Comparison of ENCODE assay signal across 8 cellular contexts in genomic region chr19:47512948-47513319, GRCh38. TPM values are rescaled to one million over a fixed set of nuclear protein-coding genes. Genes with fewer than 3 reads are reported as not detected.
DNase-seq lines count a peak whose midpoint lies in the region; TF ChIP-seq lines count a peak whose summit lies in the region.

No MANE protein-coding gene starts in this region.

- H4K20me1 ChIP-seq in BLaER1 = peaks cover 73% of the 10 kb centered on the region
- peaks cover 12% of the 10 kb centered on the region; the same call in 1 of the 2 replicates for H4K20me1 ChIP-seq in MM.1S (ENCODE audit: insufficient read depth, low read length)
- H4K20me1 ChIP-seq in neural cell (ENCODE audit: insufficient read depth) = no peaks in the 10 kb centered on the region

- peaks cover 60% of the 10 kb centered on the region for H3K36me3 Mint-ChIP-seq in dendritic cell treated with granulocyte-macrophage colony-stimulating factor and Interleukin-4, amounts not matched to agents 40 ng/mL and 50 ng/mL, for 4 days (ENCODE audit: low read depth)

- peaks cover 68% of the 10 kb centered on the region for H3K79me2 ChIP-seq in MM.1S (ENCODE audit: low read length)
- peaks cover 38% of the 10 kb centered on the region for H3K79me2 ChIP-seq in neural cell (replicated peaks; ENCODE audit: insufficient read depth, low read length)

- H3K27ac Mint-ChIP-seq in dendritic cell treated with granulocyte-macrophage colony-stimulating factor and Interleukin-4, amounts not matched to agents 40 ng/mL and 50 ng/mL, for 4 days = peak overlapping the region; percentile 100

- H3F3A ChIP-seq in MM.1S (ENCODE audit: insufficient read depth, low read length) = peaks cover 7% of the 10 kb centered on the region
- H3F3A ChIP-seq in neural cell (ENCODE audit: insufficient read depth, low read length, poor library complexity, severe bottlenecking) = no peaks in the 10 kb centered on the region

- H3K36me3 ChIP-seq in BLaER1 (peaks cover 17% of the 10 kb centered on the region), MM.1S (replicated peaks; ENCODE audit: insufficient read depth, low read length) (no peaks in the 10 kb centered on the region), neural cell (ENCODE audit: insufficient read depth, low read length) (no peaks in the 10 kb centered on the region), HAP-1 (replicated peaks) (0 out of 2 replicates have a peak, but pooled peaks cover 3% of the 10 kb centered on the region)

- H2AFZ ChIP-seq in MM.1S (ENCODE audit: low read length) = no peak overlapping the region
- no peak overlapping the region for H2AFZ ChIP-seq in neural cell (ENCODE audit: low read depth, low read length)

- H3K9me3 Mint-ChIP-seq in dendritic cell treated with granulocyte-macrophage colony-stimulating factor and Interleukin-4, amounts not matched to agents 40 ng/mL and 50 ng/mL, for 4 days = no peaks in the 10 kb centered on the region

- H3K27me3 Mint-ChIP-seq in dendritic cell treated with granulocyte-macrophage colony-stimulating factor and Interleukin-4, amounts not matched to agents 40 ng/mL and 50 ng/mL, for 4 days = no peaks in the 10 kb centered on the region

- H3K4me2 ChIP-seq in BLaER1 (peak overlapping the region; percentile 100; the same call in 1 of the 2 replicates), MM.1S (ENCODE audit: low read depth, low read length) (peak overlapping the region; percentile 97; the same call in 1 of the 2 replicates), neural cell (ENCODE audit: low read length) (no peak overlapping the region)

- intact Hi-C loops in dendritic cell treated with granulocyte-macrophage colony-stimulating factor and Interleukin-4, amounts not matched to agents 40 ng/mL and 50 ng/mL, for 4 days (cut with micrococcal nuclease) = loop anchor here (10.0 kb wide), 2 partner anchors 152 to 182 kb away; no protein-coding TSS in a partner anchor

- no peak for TF ChIP-seq EP300 in neural cell (conservative IDR thresholded peaks at IDR 0.05; ENCODE audit: poor library complexity, severe bottlenecking)

- peaks cover 69% of the 10 kb centered on the region for H3K4me1 ChIP-seq in BLaER1
- H3K4me1 ChIP-seq in MM.1S (ENCODE audit: low read length) = peaks cover 10% of the 10 kb centered on the region
- peaks cover 3% of the 10 kb centered on the region; the same call in 1 of the 2 replicates for H3K4me1 ChIP-seq in HAP-1

- no peaks in the 10 kb centered on the region for H3K9me3 ChIP-seq in BLaER1
- H3K9me3 ChIP-seq in MM.1S (replicated peaks; ENCODE audit: insufficient read depth, low read length) = no peaks in the 10 kb centered on the region
- H3K9me3 ChIP-seq in neural cell (ENCODE audit: low read length) = no peaks in the 10 kb centered on the region
- H3K9me3 ChIP-seq in HAP-1 = no peaks in the 10 kb centered on the region

- no peak overlapping the region for H3K4me3 ChIP-seq in BLaER1
- peak overlapping the region; percentile 99; the same call in 1 of the 2 replicates for H3K4me3 ChIP-seq in MM.1S (ENCODE audit: low read length)
- H3K4me3 ChIP-seq in neural cell (ENCODE audit: low read length) = peak overlapping the region; percentile 84
- H3K4me3 ChIP-seq in HAP-1 = no peak overlapping the region

- H3K9ac ChIP-seq in BLaER1 = 0 out of 2 replicates have a peak overlapping the region, but pooled peaks have one; percentile 30
- no peak overlapping the region; the same call in 1 of the 2 replicates for H3K9ac ChIP-seq in MM.1S (ENCODE audit: low read length)
- H3K9ac ChIP-seq in neural cell (ENCODE audit: low read length) = peak overlapping the region; percentile 90

- DNase-seq in MM.1S (no peak), HAP-1 (ENCODE audit: low spot score in 2 of 2) (no peak), KBM-7 (no peak), cortex of kidney (lab: John Stamatoyannopoulos, UW) (no peak), cerebellar cortex (ENCODE audit: low spot score) (no peak)

- H3K4me1 Mint-ChIP-seq in dendritic cell treated with granulocyte-macrophage colony-stimulating factor and Interleukin-4, amounts not matched to agents 40 ng/mL and 50 ng/mL, for 4 days (ENCODE audit: low read depth) = peaks cover 72% of the 10 kb centered on the region

- H3K27me3 ChIP-seq in BLaER1 (peaks cover 9% of the 10 kb centered on the region), MM.1S (replicated peaks; ENCODE audit: insufficient read depth, low read length) (no peaks in the 10 kb centered on the region), neural cell (ENCODE audit: insufficient read depth, low read depth, low read length) (no peaks in the 10 kb centered on the region), HAP-1 (ENCODE audit: low read depth) (no peaks in the 10 kb centered on the region)

- H3K27ac ChIP-seq in BLaER1 = no peak overlapping the region
- H3K27ac ChIP-seq in MM.1S (ENCODE audit: low read length) = no peak overlapping the region
- no peak overlapping the region for H3K27ac ChIP-seq in neural cell (ENCODE audit: low read length)

- TF ChIP-seq CTCF in MM.1S (IDR thresholded peaks at IDR 0.05; ENCODE audit: low read length) (no peak), neural cell (IDR thresholded peaks at IDR 0.05; ENCODE audit: poor library complexity, severe bottlenecking) (no peak)

- H3K9me2 ChIP-seq in MM.1S (replicated peaks; ENCODE audit: insufficient read depth, low read length) (no peaks in the 10 kb centered on the region), neural cell (ENCODE audit: insufficient read depth, low read length) (no peaks in the 10 kb centered on the region)

- in situ Hi-C loops in HAP-1 (cut with MboI; ENCODE audit: low sequenced_read_pairs) (no loop called here), KBM-7 (cut with MboI; ENCODE audit: low pct_unique_long_range_greater_than_20kb, low sequenced_read_pairs) (no loop called here)

- peak overlapping the region; percentile 100 for H3K4me3 Mint-ChIP-seq in dendritic cell treated with granulocyte-macrophage colony-stimulating factor and Interleukin-4, amounts not matched to agents 40 ng/mL and 50 ng/mL, for 4 days

- TF ChIP-seq RAD21 in neural cell (conservative IDR thresholded peaks at IDR 0.05) = no peak

TF ChIP-seq in neural cell, 6 proteins besides CTCF, POLR2A, EP300 and RAD21:
- TF ChIP-seq SMC3 (conservative IDR thresholded peaks at IDR 0.05; ENCODE audit: poor library complexity) = no peak
- no peak for TF ChIP-seq POLR2AphosphoS5 (IDR thresholded peaks at IDR 0.05)
- TF ChIP-seq, protein P1, sequence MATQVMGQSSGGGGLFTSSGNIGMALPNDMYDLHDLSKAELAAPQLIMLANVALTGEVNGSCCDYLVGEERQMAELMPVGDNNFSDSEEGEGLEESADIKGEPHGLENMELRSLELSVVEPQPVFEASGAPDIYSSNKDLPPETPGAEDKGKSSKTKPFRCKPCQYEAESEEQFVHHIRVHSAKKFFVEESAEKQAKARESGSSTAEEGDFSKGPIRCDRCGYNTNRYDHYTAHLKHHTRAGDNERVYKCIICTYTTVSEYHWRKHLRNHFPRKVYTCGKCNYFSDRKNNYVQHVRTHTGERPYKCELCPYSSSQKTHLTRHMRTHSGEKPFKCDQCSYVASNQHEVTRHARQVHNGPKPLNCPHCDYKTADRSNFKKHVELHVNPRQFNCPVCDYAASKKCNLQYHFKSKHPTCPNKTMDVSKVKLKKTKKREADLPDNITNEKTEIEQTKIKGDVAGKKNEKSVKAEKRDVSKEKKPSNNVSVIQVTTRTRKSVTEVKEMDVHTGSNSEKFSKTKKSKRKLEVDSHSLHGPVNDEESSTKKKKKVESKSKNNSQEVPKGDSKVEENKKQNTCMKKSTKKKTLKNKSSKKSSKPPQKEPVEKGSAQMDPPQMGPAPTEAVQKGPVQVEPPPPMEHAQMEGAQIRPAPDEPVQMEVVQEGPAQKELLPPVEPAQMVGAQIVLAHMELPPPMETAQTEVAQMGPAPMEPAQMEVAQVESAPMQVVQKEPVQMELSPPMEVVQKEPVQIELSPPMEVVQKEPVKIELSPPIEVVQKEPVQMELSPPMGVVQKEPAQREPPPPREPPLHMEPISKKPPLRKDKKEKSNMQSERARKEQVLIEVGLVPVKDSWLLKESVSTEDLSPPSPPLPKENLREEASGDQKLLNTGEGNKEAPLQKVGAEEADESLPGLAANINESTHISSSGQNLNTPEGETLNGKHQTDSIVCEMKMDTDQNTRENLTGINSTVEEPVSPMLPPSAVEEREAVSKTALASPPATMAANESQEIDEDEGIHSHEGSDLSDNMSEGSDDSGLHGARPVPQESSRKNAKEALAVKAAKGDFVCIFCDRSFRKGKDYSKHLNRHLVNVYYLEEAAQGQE (IDR thresholded peaks at IDR 0.05; ENCODE audit: borderline replicate concordance) = no peak
- no peak for TF ChIP-seq EZH2 (IDR thresholded peaks at IDR 0.05; ENCODE audit: borderline replicate concordance, insufficient read depth, low read length, poor library complexity, severe bottlenecking)
- no peak for TF ChIP-seq TAF1 (IDR thresholded peaks at IDR 0.05; ENCODE audit: low read depth)
- no peak for TF ChIP-seq MXI1 (conservative IDR thresholded peaks at IDR 0.05; ENCODE audit: poor library complexity, severe bottlenecking)

RNA-seq across cellular contexts. Expression of gene NAPA, which starts 1.9 kb away (rescaled TPM):
- 94.5 and 100 TPM in 2 replicates for polyA plus RNA-seq in neural cell
- polyA minus RNA-seq in neural cell = 59.5 and 63.5 TPM in 2 replicates

RNA-seq across cellular contexts. Expression of gene KPTN, which starts 28.9 kb away (rescaled TPM):
- 23.8 and 30.8 TPM in 2 replicates for polyA plus RNA-seq in neural cell
- polyA minus RNA-seq in neural cell = 10.5 and 11.0 TPM in 2 replicates

RNA-seq across cellular contexts. Expression of gene SLC8A2, which starts 41.2 kb away (rescaled TPM):
- polyA plus RNA-seq in neural cell = 14.1 and 18.3 TPM in 2 replicates
- 35.7 and 51.1 TPM in 2 replicates for polyA minus RNA-seq in neural cell

Comparison
In these comparisons a context has a peak if more than half of its experiments do, and no peak if none do; other contexts are left out.
1. H3K4me3 ChIP-seq: peak in MM.1S (single experiment) and neural cell (single experiment); none in BLaER1 (single experiment) and HAP-1 (single experiment).